ENCODE assay signal across 2 cellular contexts in the genomic region with DNA sequence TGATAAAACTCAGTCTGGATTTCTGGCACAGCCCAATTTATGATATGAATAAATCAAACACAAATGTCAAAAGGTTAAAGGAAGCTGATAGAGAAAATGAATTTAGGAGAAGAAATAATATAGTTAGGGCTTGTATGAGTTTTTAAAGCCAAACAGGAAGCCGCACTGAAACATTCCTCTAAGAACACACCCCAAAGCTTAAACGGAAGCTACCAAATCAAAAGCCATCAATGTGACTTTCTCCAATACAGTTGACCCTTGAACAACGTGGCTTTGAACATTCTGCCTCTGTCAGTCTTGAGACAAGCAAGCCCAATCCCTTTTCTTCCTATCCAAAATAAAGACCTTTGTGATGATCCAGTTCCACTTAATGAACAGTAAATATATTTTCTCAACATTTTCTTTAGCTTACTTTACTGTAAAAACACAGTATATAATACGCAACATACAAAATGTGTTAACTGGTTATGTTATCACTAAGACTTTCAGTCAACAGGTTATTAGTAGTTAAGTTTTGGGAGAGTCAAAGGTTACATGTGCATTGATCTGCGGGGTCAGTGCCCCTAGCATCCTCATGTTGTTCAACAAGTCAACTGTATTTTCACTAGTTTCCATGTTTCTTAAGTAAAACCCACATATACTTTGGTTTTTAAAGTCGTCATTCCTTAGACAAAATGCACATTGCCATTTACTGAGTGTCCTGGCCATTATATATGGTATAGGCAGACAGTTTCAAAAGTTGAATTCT.
TF ChIP-seq lines count a peak whose summit lies in the region.

No MANE protein-coding gene starts in this region.

TF ChIP-seq in HEK293, 187 proteins besides CTCF, POLR2A, EP300 and RAD21:
- TF ChIP-seq ZNF626 (tag by site-specific recombination; IDR thresholded peaks at IDR 0.05) = no peak
- peak; percentile 28; the same call in 1 of the 2 replicates for TF ChIP-seq SCRT1 (tag by site-specific recombination; IDR thresholded peaks at IDR 0.05; ENCODE audit: borderline replicate concordance)
- no peak for TF ChIP-seq ZNF239 (tag by site-specific recombination; IDR thresholded peaks at IDR 0.05)
- peak; percentile 77 for TF ChIP-seq SCRT2 (tag by site-specific recombination; IDR thresholded peaks at IDR 0.05)

TF ChIP-seq in K562, 482 proteins besides CTCF, POLR2A, EP300 and RAD21:
- TF ChIP-seq FOXA1 (IDR thresholded peaks at IDR 0.05; ENCODE audit: borderline replicate concordance) (no peak), RBFOX2 (IDR thresholded peaks at IDR 0.05; ENCODE audit: low read depth, low read length) (0 out of 2 replicates have a peak, but pooled peaks have one; percentile 13), FOXK1 (CRISPR knock-in tag; IDR thresholded peaks at IDR 0.05; ENCODE audit: borderline replicate concordance) (no peak), ZNF445 (CRISPR knock-in tag; IDR thresholded peaks at IDR 0.05; ENCODE audit: low read depth) (no peak), FOXA3 (CRISPR knock-in tag; conservative IDR thresholded peaks at IDR 0.05 in 1 of 2, IDR thresholded peaks at IDR 0.05 in 1 of 2) (no peak), EWSR1 (IDR thresholded peaks at IDR 0.05; ENCODE audit: borderline replicate concordance, low read depth, partially characterized antibody) (peak; percentile 20), KLF10 (CRISPR knock-in tag; IDR thresholded peaks at IDR 0.05) (no peak)
- TF ChIP-seq, protein P1, sequence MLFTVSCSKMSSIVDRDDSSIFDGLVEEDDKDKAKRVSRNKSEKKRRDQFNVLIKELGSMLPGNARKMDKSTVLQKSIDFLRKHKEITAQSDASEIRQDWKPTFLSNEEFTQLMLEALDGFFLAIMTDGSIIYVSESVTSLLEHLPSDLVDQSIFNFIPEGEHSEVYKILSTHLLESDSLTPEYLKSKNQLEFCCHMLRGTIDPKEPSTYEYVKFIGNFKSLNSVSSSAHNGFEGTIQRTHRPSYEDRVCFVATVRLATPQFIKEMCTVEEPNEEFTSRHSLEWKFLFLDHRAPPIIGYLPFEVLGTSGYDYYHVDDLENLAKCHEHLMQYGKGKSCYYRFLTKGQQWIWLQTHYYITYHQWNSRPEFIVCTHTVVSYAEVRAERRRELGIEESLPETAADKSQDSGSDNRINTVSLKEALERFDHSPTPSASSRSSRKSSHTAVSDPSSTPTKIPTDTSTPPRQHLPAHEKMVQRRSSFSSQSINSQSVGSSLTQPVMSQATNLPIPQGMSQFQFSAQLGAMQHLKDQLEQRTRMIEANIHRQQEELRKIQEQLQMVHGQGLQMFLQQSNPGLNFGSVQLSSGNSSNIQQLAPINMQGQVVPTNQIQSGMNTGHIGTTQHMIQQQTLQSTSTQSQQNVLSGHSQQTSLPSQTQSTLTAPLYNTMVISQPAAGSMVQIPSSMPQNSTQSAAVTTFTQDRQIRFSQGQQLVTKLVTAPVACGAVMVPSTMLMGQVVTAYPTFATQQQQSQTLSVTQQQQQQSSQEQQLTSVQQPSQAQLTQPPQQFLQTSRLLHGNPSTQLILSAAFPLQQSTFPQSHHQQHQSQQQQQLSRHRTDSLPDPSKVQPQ (CRISPR knock-in tag; IDR thresholded peaks at IDR 0.05; ENCODE audit: borderline replicate concordance) = no peak
- TF ChIP-seq, protein P2, sequence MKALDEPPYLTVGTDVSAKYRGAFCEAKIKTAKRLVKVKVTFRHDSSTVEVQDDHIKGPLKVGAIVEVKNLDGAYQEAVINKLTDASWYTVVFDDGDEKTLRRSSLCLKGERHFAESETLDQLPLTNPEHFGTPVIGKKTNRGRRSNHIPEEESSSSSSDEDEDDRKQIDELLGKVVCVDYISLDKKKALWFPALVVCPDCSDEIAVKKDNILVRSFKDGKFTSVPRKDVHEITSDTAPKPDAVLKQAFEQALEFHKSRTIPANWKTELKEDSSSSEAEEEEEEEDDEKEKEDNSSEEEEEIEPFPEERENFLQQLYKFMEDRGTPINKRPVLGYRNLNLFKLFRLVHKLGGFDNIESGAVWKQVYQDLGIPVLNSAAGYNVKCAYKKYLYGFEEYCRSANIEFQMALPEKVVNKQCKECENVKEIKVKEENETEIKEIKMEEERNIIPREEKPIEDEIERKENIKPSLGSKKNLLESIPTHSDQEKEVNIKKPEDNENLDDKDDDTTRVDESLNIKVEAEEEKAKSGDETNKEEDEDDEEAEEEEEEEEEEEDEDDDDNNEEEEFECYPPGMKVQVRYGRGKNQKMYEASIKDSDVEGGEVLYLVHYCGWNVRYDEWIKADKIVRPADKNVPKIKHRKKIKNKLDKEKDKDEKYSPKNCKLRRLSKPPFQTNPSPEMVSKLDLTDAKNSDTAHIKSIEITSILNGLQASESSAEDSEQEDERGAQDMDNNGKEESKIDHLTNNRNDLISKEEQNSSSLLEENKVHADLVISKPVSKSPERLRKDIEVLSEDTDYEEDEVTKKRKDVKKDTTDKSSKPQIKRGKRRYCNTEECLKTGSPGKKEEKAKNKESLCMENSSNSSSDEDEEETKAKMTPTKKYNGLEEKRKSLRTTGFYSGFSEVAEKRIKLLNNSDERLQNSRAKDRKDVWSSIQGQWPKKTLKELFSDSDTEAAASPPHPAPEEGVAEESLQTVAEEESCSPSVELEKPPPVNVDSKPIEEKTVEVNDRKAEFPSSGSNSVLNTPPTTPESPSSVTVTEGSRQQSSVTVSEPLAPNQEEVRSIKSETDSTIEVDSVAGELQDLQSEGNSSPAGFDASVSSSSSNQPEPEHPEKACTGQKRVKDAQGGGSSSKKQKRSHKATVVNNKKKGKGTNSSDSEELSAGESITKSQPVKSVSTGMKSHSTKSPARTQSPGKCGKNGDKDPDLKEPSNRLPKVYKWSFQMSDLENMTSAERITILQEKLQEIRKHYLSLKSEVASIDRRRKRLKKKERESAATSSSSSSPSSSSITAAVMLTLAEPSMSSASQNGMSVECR (CRISPR knock-in tag; IDR thresholded peaks at IDR 0.05) = no peak
- TF ChIP-seq, protein P3, sequence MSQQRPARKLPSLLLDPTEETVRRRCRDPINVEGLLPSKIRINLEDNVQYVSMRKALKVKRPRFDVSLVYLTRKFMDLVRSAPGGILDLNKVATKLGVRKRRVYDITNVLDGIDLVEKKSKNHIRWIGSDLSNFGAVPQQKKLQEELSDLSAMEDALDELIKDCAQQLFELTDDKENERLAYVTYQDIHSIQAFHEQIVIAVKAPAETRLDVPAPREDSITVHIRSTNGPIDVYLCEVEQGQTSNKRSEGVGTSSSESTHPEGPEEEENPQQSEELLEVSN (IDR thresholded peaks at IDR 0.05; ENCODE audit: borderline replicate concordance in 1 of 2, extremely low read depth in 1 of 2, insufficient read depth in 1 of 2, insufficient read length in 1 of 2, low read depth in 1 of 2, low read length in 1 of 2, poor library complexity in 1 of 2, severe bottlenecking in 1 of 2) = no peak
